8 cellular contexts compared by ENCODE assay signal in the genomic region with DNA sequence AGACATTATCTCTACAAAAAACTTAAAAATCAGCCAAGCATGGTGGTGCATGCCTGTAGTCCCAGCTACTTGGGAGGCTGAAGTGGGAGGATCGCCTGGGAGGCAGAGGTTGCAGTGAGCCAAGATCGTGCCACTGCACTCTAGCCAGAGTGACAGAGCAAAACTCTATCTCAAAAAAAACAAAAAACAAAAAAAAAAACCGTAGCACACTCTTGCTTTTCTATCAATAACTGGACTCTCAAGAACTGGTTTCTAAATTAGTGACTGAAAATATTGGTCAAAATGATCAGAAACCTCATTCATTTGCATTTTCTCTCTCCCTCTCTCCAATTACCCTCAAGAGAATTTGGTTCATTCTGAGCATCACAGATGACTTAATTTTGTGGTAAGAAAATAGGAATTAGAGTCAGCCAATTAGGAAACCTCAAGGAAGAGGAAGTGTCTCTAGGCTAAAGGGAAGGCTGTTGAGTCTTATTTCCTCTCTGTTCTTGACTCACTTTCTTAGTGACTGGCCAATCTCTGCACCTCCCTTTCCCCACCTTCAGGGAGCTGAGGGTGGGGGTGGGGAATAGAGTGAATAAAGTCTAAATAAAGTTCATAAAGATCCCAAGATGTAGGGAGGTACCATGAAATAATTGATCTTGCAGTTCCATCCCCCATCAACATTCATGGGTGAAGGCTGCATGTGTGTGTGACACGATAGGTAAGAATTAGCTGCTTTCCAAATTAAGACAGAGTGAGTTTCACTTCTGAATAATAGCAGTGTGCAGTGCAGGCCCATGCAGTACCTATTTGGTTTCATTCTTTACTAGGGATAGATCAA. TPM values are rescaled to one million over a fixed set of nuclear protein-coding genes. Genes with fewer than 3 reads are reported as not detected.
DNase-seq lines count a peak whose midpoint lies in the region; ATAC-seq and TF ChIP-seq lines count a peak whose summit lies in the region.

No MANE protein-coding gene starts in this region.

- no TSS peak for BruUV-seq in Caco-2 (replicated peaks; lab: Mats Ljungman, UMichigan)

- H3F3A ChIP-seq in DOHH2 (ENCODE audit: control insufficient read depth, insufficient read depth), result peaks cover 22% of the 10 kb centered on the region

- H3K4me3 ChIP-seq in DOHH2 (ENCODE audit: low read length), result peak overlapping the region; percentile 65
- no peak overlapping the region for H3K4me3 ChIP-seq in muscle layer of duodenum (ENCODE audit: low read depth in 1 of 2, low read length in 2 of 2)
- H3K4me3 ChIP-seq in Caco-2 (ENCODE audit: low read depth, low read length), result no peak overlapping the region

- H3K27ac ChIP-seq in DOHH2 (ENCODE audit: low read depth, low read length) (peak overlapping the region; percentile 87), muscle layer of duodenum (ENCODE audit: low read length) (peak overlapping the region; percentile 19)

- no peak overlapping the region for H3K4me3 Mint-ChIP-seq in Caco-2 (ENCODE audit: unreplicated experiment)

- H3K9me3 ChIP-seq in DOHH2 (ENCODE audit: control insufficient read depth, insufficient read depth, low read length) (no peaks in the 10 kb centered on the region), muscle layer of duodenum (ENCODE audit: control insufficient read depth in 1 of 2, low read length in 2 of 2) (no peaks in the 10 kb centered on the region), Caco-2 (no peaks in the 10 kb centered on the region)

- no peaks in the 10 kb centered on the region for H3K4me1 Mint-ChIP-seq in Caco-2 (ENCODE audit: low read depth, unreplicated experiment)

- no peaks in the 10 kb centered on the region for H4K20me1 ChIP-seq in DOHH2 (ENCODE audit: control insufficient read depth, insufficient read depth, low read depth, low read length)

- no peaks in the 10 kb centered on the region for H3K27me3 Mint-ChIP-seq in Caco-2 (ENCODE audit: insufficient read depth, unreplicated experiment)

- peak overlapping the region; percentile 80 for H3K4me2 ChIP-seq in DOHH2 (ENCODE audit: low read length)

- H3K9me3 Mint-ChIP-seq in Caco-2 (ENCODE audit: unreplicated experiment), result no peaks in the 10 kb centered on the region

- H3K27me3 ChIP-seq in DOHH2 (ENCODE audit: control insufficient read depth, low read length) (no peaks in the 10 kb centered on the region), muscle layer of duodenum (ENCODE audit: low read depth, low read length) (no peaks in the 10 kb centered on the region), Caco-2 (replicated peaks; ENCODE audit: control insufficient read depth, insufficient read depth, low read length) (no peaks in the 10 kb centered on the region)

- H3K4me1 ChIP-seq in DOHH2 (ENCODE audit: control insufficient read depth, low read length), result peaks cover 75% of the 10 kb centered on the region
- no peaks in the 10 kb centered on the region for H3K4me1 ChIP-seq in muscle layer of duodenum (ENCODE audit: control insufficient read depth in 1 of 2, insufficient read depth in 2 of 2, low read length in 2 of 2)
- no peaks in the 10 kb centered on the region for H3K4me1 ChIP-seq in Caco-2

- H3K36me3 Mint-ChIP-seq in Caco-2 (ENCODE audit: insufficient read depth, unreplicated experiment), result peaks cover 7% of the 10 kb centered on the region

- H3K36me3 ChIP-seq in DOHH2 (ENCODE audit: control insufficient read depth, low read length) (peaks cover 15% of the 10 kb centered on the region), muscle layer of duodenum (ENCODE audit: control insufficient read depth in 1 of 2, insufficient read depth in 2 of 2, low read length in 2 of 2) (no peaks in the 10 kb centered on the region), Caco-2 (ENCODE audit: control insufficient read depth, insufficient read depth, low read length) (no peaks in the 10 kb centered on the region)

- H3K27ac Mint-ChIP-seq in Caco-2 (ENCODE audit: unreplicated experiment), result no peak overlapping the region

- H3K9me2 ChIP-seq in DOHH2 (replicated peaks; ENCODE audit: control insufficient read depth, low read length), result no peaks in the 10 kb centered on the region

- POLR2A ChIA-PET in Caco-2 (lab: Charles Lee), result no interaction called here

- intact Hi-C loops in Caco-2 (cut with micrococcal nuclease; ENCODE audit: unreplicated experiment), result no loop called here

- H3K79me2 ChIP-seq in DOHH2 (ENCODE audit: control insufficient read depth, low read length), result no peaks in the 10 kb centered on the region

- ATAC-seq in GM19438 (IDR thresholded peaks at IDR 0.05; ENCODE audit: low read depth, unreplicated experiment) (peak; percentile 80), HG03378 (IDR thresholded peaks at IDR 0.05; ENCODE audit: unreplicated experiment) (peak; percentile 78)

- CTCF ChIA-PET in Caco-2 (lab: Charles Lee), result no interaction called here

- DNase-seq in UCSD-AML1 (lab: John Stamatoyannopoulos, UW; ENCODE audit: unreplicated experiment), result peak; percentile 28
- DNase-seq in NCI-H2227 treated with DMSO at 0.1 percent for 48 hours (lab: John Stamatoyannopoulos, UW), result no peak
- no peak for DNase-seq in Caco-2
- DNase-seq in DMS79 (lab: John Stamatoyannopoulos, UW), result no peak

- TF ChIP-seq CTCF in DOHH2 (IDR thresholded peaks at IDR 0.05; ENCODE audit: low read depth, low read length, poor library complexity, severe bottlenecking) (no peak), Caco-2 (IDR thresholded peaks at IDR 0.05; ENCODE audit: insufficient read depth in 1 of 2, low read depth in 1 of 2, low read length in 1 of 2, severe bottlenecking in 1 of 2, unreplicated experiment in 1 of 2) (no peak)

RNA-seq across cellular contexts. Expression of gene PSMA6, which starts 6.8 kb away (rescaled TPM):
- 246 and 247 TPM in 2 replicates for total RNA-seq in Caco-2 (2022)
